In genomic region chr11:102429691-102430090, GRCh38 we compare ENCODE assay signal across 13 cellular contexts. TPM values are rescaled to one million over a fixed set of nuclear protein-coding genes. Genes with fewer than 3 reads are reported as not detected.
DNase-seq lines count a peak whose midpoint lies in the region; ATAC-seq and TF ChIP-seq lines count a peak whose summit lies in the region.
"Had no signal": no experiment of that assay in that cellular context is flagged by ENCODE, and none has a peak within 500 bp of the region (broad histone marks: within the 10 kb centered on the region; RNA-seq: fewer than 3 reads in every experiment).

No MANE protein-coding gene starts in this region.

- H3K4me1 ChIP-seq in aorta (ENCODE audit: control insufficient read depth in 1 of 2, insufficient read depth in 2 of 2, low read length in 2 of 2) = peaks cover 0 to 3% of the 10 kb centered on the region in 2 donors

- intact Hi-C loops in natural killer cell (cut with micrococcal nuclease) (no loop called here), dorsolateral prefrontal cortex (cut with DNase I) (no loop called here), aorta (cut with DNase I) (no loop called here)

- peaks cover 18% of the 10 kb centered on the region for H3K36me3 Mint-ChIP-seq in natural killer cell treated with Interleukin-12 subunit alpha and Interleukin-12 subunit beta and Interleukin-15 and Interleukin-18, amount 100 ng/mL, for 72 hours
- H3K36me3 Mint-ChIP-seq in natural killer cell = peaks cover 10% of the 10 kb centered on the region

- no peaks in the 10 kb centered on the region for H3K9me3 ChIP-seq in aorta (ENCODE audit: control insufficient read depth, low read length)

- no peaks in the 10 kb centered on the region for H3K36me3 ChIP-seq in aorta (ENCODE audit: control insufficient read depth in 1 of 2, insufficient read depth in 2 of 2, low read length in 1 of 2)

- TF ChIP-seq CTCF in natural killer cell (IDR thresholded peaks at IDR 0.05) = no peak
- TF ChIP-seq CTCF in dorsolateral prefrontal cortex (IDR thresholded peaks at IDR 0.05 in 54 of 56, conservative IDR thresholded peaks at IDR 0.05 in 2 of 56; ENCODE audit: low read depth in 1 of 56, partially characterized antibody in 56 of 56) = no peak

- no peak overlapping the region for H3K4me3 ChIP-seq in Jurkat, Clone E6-1 (ENCODE audit: low read length)
- H3K4me3 ChIP-seq in dorsolateral prefrontal cortex = no peak overlapping the region
- H3K4me3 ChIP-seq in aorta (ENCODE audit: low read length in 2 of 2) = no peak overlapping the region
- H3K4me3 ChIP-seq: lung had no signal

- ATAC-seq in natural killer cell treated with Interleukin-12 subunit alpha and Interleukin-12 subunit beta and Interleukin-15 and Interleukin-18, amount 100 ng/mL, for 72 hours = peak in 1 of 2 donors; percentile 11
- no peak for ATAC-seq in natural killer cell
- ATAC-seq in aorta (ENCODE audit: low FRiP score) = peak; percentile 7
- ATAC-seq in HG03039 (IDR thresholded peaks at IDR 0.05; ENCODE audit: unreplicated experiment) = no peak
- ATAC-seq: sciatic nerve had no signal

- H3K27ac ChIP-seq in dorsolateral prefrontal cortex = peak overlapping the region in 58 of 59 donors; percentile 1 to 98 (median 91)
- H3K27ac ChIP-seq in aorta (ENCODE audit: low read depth in 1 of 2, low read length in 2 of 2) = no peak overlapping the region

- H3K27ac Mint-ChIP-seq in natural killer cell treated with Interleukin-12 subunit alpha and Interleukin-12 subunit beta and Interleukin-15 and Interleukin-18, amount 100 ng/mL, for 72 hours = peak overlapping the region; percentile 71
- no peak overlapping the region for H3K27ac Mint-ChIP-seq in natural killer cell

- WGBS in aorta, 2 donors = 68 to 75% methylated on average over 4 of the region's 4 CpGs

- H3K27me3 ChIP-seq in dorsolateral prefrontal cortex = no peaks in the 10 kb centered on the region
- H3K27me3 ChIP-seq in aorta (ENCODE audit: control insufficient read depth in 1 of 2, insufficient read depth in 2 of 2, low read length in 1 of 2) = no peaks in the 10 kb centered on the region

- H3K4me1 Mint-ChIP-seq in natural killer cell treated with Interleukin-12 subunit alpha and Interleukin-12 subunit beta and Interleukin-15 and Interleukin-18, amount 100 ng/mL, for 72 hours (ENCODE audit: low read depth in 2 of 2) = peaks cover 32 to 34% of the 10 kb centered on the region in 2 donors
- H3K4me1 Mint-ChIP-seq in natural killer cell = peaks cover 27 to 32% of the 10 kb centered on the region in 2 donors

- H3K27me3 Mint-ChIP-seq in natural killer cell treated with Interleukin-12 subunit alpha and Interleukin-12 subunit beta and Interleukin-15 and Interleukin-18, amount 100 ng/mL, for 72 hours = no peaks in the 10 kb centered on the region
- H3K27me3 Mint-ChIP-seq in natural killer cell (ENCODE audit: low read depth in 2 of 2) = no peaks in the 10 kb centered on the region

- no peak for DNase-seq in natural killer cell treated with Interleukin-12 subunit alpha and Interleukin-12 subunit beta and Interleukin-15 and Interleukin-18, amount 100 ng/mL, for 72 hours (ENCODE audit: low spot score)
- no peak for DNase-seq in natural killer cell
- peak; percentile 59 for DNase-seq in Jurkat, Clone E6-1 (ENCODE audit: low read depth, low spot score)
- no peak for DNase-seq in dorsolateral prefrontal cortex
- no peak for DNase-seq in aorta
- DNase-seq in ACHN = no peak
- no peak for DNase-seq in central memory CD4-positive, alpha-beta T cell
- DNase-seq: cerebellar nuclear complex, foreskin melanocyte, NCI-H187 treated with DMSO at 0.1 percent for 48 hours had no signal

- peaks cover 3% of the 10 kb centered on the region for H3K9me3 Mint-ChIP-seq in natural killer cell treated with Interleukin-12 subunit alpha and Interleukin-12 subunit beta and Interleukin-15 and Interleukin-18, amount 100 ng/mL, for 72 hours
- H3K9me3 Mint-ChIP-seq in natural killer cell = no peaks in the 10 kb centered on the region

- in situ Hi-C loops in ACHN (cut with HindIII; ENCODE audit: low pct_ligation_motif_present, low pct_unique_long_range_greater_than_20kb, low sequenced_read_pairs) = no loop called here

- H3K4me3 Mint-ChIP-seq in natural killer cell treated with Interleukin-12 subunit alpha and Interleukin-12 subunit beta and Interleukin-15 and Interleukin-18, amount 100 ng/mL, for 72 hours = no peak overlapping the region
- no peak overlapping the region for H3K4me3 Mint-ChIP-seq in natural killer cell

RNA-seq across cellular contexts. Expression of gene TMEM123, which starts 22.9 kb away (rescaled TPM):
- total RNA-seq in natural killer cell treated with Interleukin-12 subunit alpha and Interleukin-12 subunit beta and Interleukin-15 and Interleukin-18, amount 100 ng/mL, for 72 hours = 10 to 100 TPM; 64.6 to 81.3 TPM
- total RNA-seq in natural killer cell (100 to 1,000 TPM; 100 to 126 (median 118) TPM), dorsolateral prefrontal cortex (100 to 1,000 TPM in 9 of 120 experiments, 10 to 100 TPM in 111; 31.8 to 163 (median 68.8) TPM), aorta (100 to 1,000 TPM; 106 to 116 TPM)
- 148 TPM for polyA plus RNA-seq in Jurkat, Clone E6-1 (2012; ENCODE audit: insufficient read depth, insufficient read length)
- polyA plus RNA-seq in aorta = 10 to 100 TPM; 42.1 to 52.5 TPM

Comparison
In these comparisons a context has a peak if more than half of its experiments do, and no peak if none do; other contexts are left out.
1. H3K27ac Mint-ChIP-seq: peak in natural killer cell treated with Interleukin-12 subunit alpha and Interleukin-12 subunit beta and Interleukin-15 and Interleukin-18, amount 100 ng/mL, for 72 hours (2 of 2); none in natural killer cell (0 of 2).
2. H3K27ac ChIP-seq: peak in dorsolateral prefrontal cortex (58 of 59); none in aorta (0 of 2).